Comparison of ENCODE assay signal across 17 cellular contexts in genomic region chr5:24401767-24402166, GRCh38.
DNase-seq lines count a peak whose midpoint lies in the region; ATAC-seq, FAIRE-seq and TF ChIP-seq lines count a peak whose summit lies in the region.
"Had no signal": no experiment of that assay in that cellular context is flagged by ENCODE, and none has a peak within 500 bp of the region (broad histone marks: within the 10 kb centered on the region; RNA-seq: fewer than 3 reads in every experiment).

No MANE protein-coding gene starts in this region.

- H3K9me2 ChIP-seq in hepatocyte (replicated peaks; ENCODE audit: insufficient read depth) (no peaks in the 10 kb centered on the region), OCI-LY7 (ENCODE audit: insufficient read depth, low read length) (no peaks in the 10 kb centered on the region)

- H3K79me2 ChIP-seq in astrocyte (ENCODE audit: insufficient read depth, low read length) (no peaks in the 10 kb centered on the region), hepatocyte (no peaks in the 10 kb centered on the region), OCI-LY7 (ENCODE audit: insufficient read depth, low read depth, low read length) (no peaks in the 10 kb centered on the region)

- H3K4me2 ChIP-seq in astrocyte (ENCODE audit: low read length) = no peak overlapping the region
- H3K4me2 ChIP-seq in hepatocyte = no peak overlapping the region
- no peak overlapping the region for H3K4me2 ChIP-seq in OCI-LY7 (ENCODE audit: low read length)

- H4K20me1 ChIP-seq in astrocyte (ENCODE audit: insufficient read depth, low read length) (no peaks in the 10 kb centered on the region), hepatocyte (ENCODE audit: insufficient read depth, poor library complexity, severe bottlenecking) (no peaks in the 10 kb centered on the region), OCI-LY7 (ENCODE audit: insufficient read depth, low read length) (no peaks in the 10 kb centered on the region)

- H3K4me1 Mint-ChIP-seq in astrocyte (ENCODE audit: low read depth, unreplicated experiment) (peaks cover 4% of the 10 kb centered on the region), progenitor cell of endocrine pancreas (ENCODE audit: low read depth) (no peaks in the 10 kb centered on the region)
- H3K4me1 Mint-ChIP-seq: naive thymus-derived CD4-positive, alpha-beta T cell; T-helper 17 cell had no signal

- intact Hi-C loops in OCI-LY7 (cut with micrococcal nuclease; ENCODE audit: unreplicated experiment) = no loop called here

- CTCF ChIA-PET in OCI-LY7 (lab: Charles Lee; ENCODE audit: unreplicated experiment) = no interaction called here

- POLR2A ChIA-PET in OCI-LY7 (lab: Charles Lee) = no interaction called here

- H3K9me3 ChIP-seq in astrocyte (ENCODE audit: insufficient read depth, low read depth, low read length) (no peaks in the 10 kb centered on the region), hepatocyte (ENCODE audit: low read depth) (no peaks in the 10 kb centered on the region), OCI-LY7 (ENCODE audit: low read length) (peaks cover 22% of the 10 kb centered on the region; the same call in 1 of the 2 replicates)
- H3K9me3 ChIP-seq: vagina had no signal

- no peak for FAIRE-seq in astrocyte (lab: Jason Lieb, UNC)

- H3K36me3 ChIP-seq in astrocyte (ENCODE audit: insufficient read depth, low read length) (no peaks in the 10 kb centered on the region), hepatocyte (replicated peaks; ENCODE audit: insufficient read depth, low read depth) (no peaks in the 10 kb centered on the region), OCI-LY7 (ENCODE audit: insufficient read depth, low read length) (peaks cover 8% of the 10 kb centered on the region)
- H3K36me3 ChIP-seq: vagina had no signal

- H3K27me3 Mint-ChIP-seq in astrocyte (ENCODE audit: low read depth, unreplicated experiment) = no peaks in the 10 kb centered on the region
- H3K27me3 Mint-ChIP-seq in progenitor cell of endocrine pancreas = no peaks in the 10 kb centered on the region
- H3K27me3 Mint-ChIP-seq: brain; naive thymus-derived CD4-positive, alpha-beta T cell; T-helper 17 cell had no signal

- H3K27ac ChIP-seq in astrocyte (ENCODE audit: low read depth, low read length) (no peak overlapping the region), hepatocyte (no peak overlapping the region), OCI-LY7 (ENCODE audit: low read depth, low read length, poor library complexity, severe bottlenecking) (no peak overlapping the region)
- H3K27ac ChIP-seq: vagina had no signal

- no peak for ATAC-seq in GM21381 (IDR thresholded peaks at IDR 0.05; ENCODE audit: unreplicated experiment)
- ATAC-seq: naive thymus-derived CD4-positive, alpha-beta T cell; T-helper 17 cell had no signal

- TF ChIP-seq CTCF in astrocyte (IDR thresholded peaks at IDR 0.05; ENCODE audit: insufficient read depth, low read depth, low read length) (no peak), hepatocyte (IDR thresholded peaks at IDR 0.05; ENCODE audit: poor library complexity) (no peak), progenitor cell of endocrine pancreas (IDR thresholded peaks at IDR 0.05; ENCODE audit: unreplicated experiment) (no peak), OCI-LY7 (conservative IDR thresholded peaks at IDR 0.05; ENCODE audit: low read length) (no peak)

- H3K9me3 Mint-ChIP-seq in astrocyte (ENCODE audit: unreplicated experiment) (peaks cover 2% of the 10 kb centered on the region), progenitor cell of endocrine pancreas (ENCODE audit: low read depth) (peaks cover 21% of the 10 kb centered on the region)

- no peak overlapping the region for H3K4me3 ChIP-seq in astrocyte (ENCODE audit: insufficient read depth, low read depth, low read length)
- H3K4me3 ChIP-seq in hepatocyte = no peak overlapping the region
- H3K4me3 ChIP-seq in OCI-LY7 (ENCODE audit: low read depth, low read length, poor library complexity, severe bottlenecking) = no peak overlapping the region
- H3K4me3 ChIP-seq: vagina had no signal

- no peak overlapping the region for H3K9ac ChIP-seq in astrocyte (ENCODE audit: low read length)

- H3K27me3 ChIP-seq in astrocyte (ENCODE audit: insufficient read depth, low read length) (no peaks in the 10 kb centered on the region), hepatocyte (no peaks in the 10 kb centered on the region)
- H3K27me3 ChIP-seq: vagina had no signal

- BruUV-seq in OCI-LY7 (replicated peaks; lab: Mats Ljungman, UMichigan) = no TSS peak

- H3K4me3 Mint-ChIP-seq in astrocyte (ENCODE audit: unreplicated experiment) = no peak overlapping the region
- H3K4me3 Mint-ChIP-seq in progenitor cell of endocrine pancreas (ENCODE audit: low read depth) = no peak overlapping the region
- H3K4me3 Mint-ChIP-seq: brain; naive thymus-derived CD4-positive, alpha-beta T cell; T-helper 17 cell had no signal

- no peak overlapping the region for H3K27ac Mint-ChIP-seq in astrocyte (ENCODE audit: unreplicated experiment)
- H3K27ac Mint-ChIP-seq in progenitor cell of endocrine pancreas = no peak overlapping the region
- H3K27ac Mint-ChIP-seq: brain; naive thymus-derived CD4-positive, alpha-beta T cell; T-helper 17 cell had no signal

- H2AFZ ChIP-seq in astrocyte (ENCODE audit: low read depth, low read length) = no peak overlapping the region
- H2AFZ ChIP-seq in hepatocyte = no peak overlapping the region
- H2AFZ ChIP-seq in OCI-LY7 (ENCODE audit: low read length) = no peak overlapping the region

- 51% methylated on average over 3 of the region's 3 CpGs for WGBS in hepatocyte (ENCODE audit: low lambda C conversion rate, missing lambda C conversion rate)

- H3K36me3 Mint-ChIP-seq in astrocyte (ENCODE audit: low read depth, unreplicated experiment) (peaks cover 2% of the 10 kb centered on the region), progenitor cell of endocrine pancreas (ENCODE audit: insufficient read depth) (no peaks in the 10 kb centered on the region)
- H3K36me3 Mint-ChIP-seq: brain had no signal

- DNase-seq in GM03348 (ENCODE audit: low spot score) (peak; percentile 2), MV-4-11 (lab: John Stamatoyannopoulos, UW) (peak; percentile 66), astrocyte (ENCODE audit: low read depth) (peak; percentile 12), hepatocyte (ENCODE audit: low spot score) (peak; percentile 45), progenitor cell of endocrine pancreas (ENCODE audit: low spot score, unreplicated experiment) (no peak), OCI-LY7 (ENCODE audit: low spot score) (no peak), occipital lobe (lab: John Stamatoyannopoulos, UW) (no peak)
- DNase-seq: activated naive CD4-positive, alpha-beta T cell treated with Interleukin-2 at 50 U/mL for 16 hours; naive thymus-derived CD4-positive, alpha-beta T cell; NCI-H2029; NCI-H526 treated with DMSO at 0.1 percent for 48 hours; Right ventricle myocardium superior; stimulated activated CD4-positive, alpha-beta T cell treated with anti-CD3 and anti-CD28 coated beads, Interleukin-15, amount 100 ng/mL, for 24 hours; T-helper 17 cell had no signal

- H3K4me1 ChIP-seq in astrocyte (ENCODE audit: insufficient read depth, low read length) (no peaks in the 10 kb centered on the region), hepatocyte (ENCODE audit: insufficient read depth) (no peaks in the 10 kb centered on the region), OCI-LY7 (ENCODE audit: insufficient read depth, low read length, poor library complexity, severe bottlenecking) (peaks cover 27% of the 10 kb centered on the region)
- H3K4me1 ChIP-seq: vagina had no signal

Comparison
In these comparisons a context has a peak if more than half of its experiments do, and no peak if none do; other contexts are left out.
1. DNase-seq: peak in GM03348 (single experiment), MV-4-11 (single experiment), astrocyte (single experiment) and hepatocyte (single experiment); none in progenitor cell of endocrine pancreas (single experiment), OCI-LY7 (single experiment) and occipital lobe (single experiment).